ENCODE assay signal across 8 cellular contexts in genomic region chr9:120936011-120936763, GRCh38. TPM values are rescaled to one million over a fixed set of nuclear protein-coding genes. Genes with fewer than 3 reads are reported as not detected.
DNase-seq lines count a peak whose midpoint lies in the region; ATAC-seq and TF ChIP-seq lines count a peak whose summit lies in the region.

No MANE protein-coding gene starts in this region.

- H3K36me3 Mint-ChIP-seq in Caco-2 (ENCODE audit: insufficient read depth, unreplicated experiment) (no peaks in the 10 kb centered on the region), glutamatergic neuron (ENCODE audit: unreplicated experiment) (no peaks in the 10 kb centered on the region)
- H3K36me3 Mint-ChIP-seq in activated naive CD8-positive, alpha-beta T cell treated with anti-CD3 and anti-CD28 coated beads for 36 hours, result peaks cover under 1% of the 10 kb centered on the region

- no peak overlapping the region for H3K4me3 Mint-ChIP-seq in Caco-2 (ENCODE audit: unreplicated experiment)
- peak overlapping the region; percentile 55 for H3K4me3 Mint-ChIP-seq in activated naive CD8-positive, alpha-beta T cell treated with anti-CD3 and anti-CD28 coated beads for 36 hours
- no peak overlapping the region for H3K4me3 Mint-ChIP-seq in glutamatergic neuron (ENCODE audit: unreplicated experiment)

- no peak overlapping the region for H3K4me3 ChIP-seq in Caco-2 (ENCODE audit: low read depth, low read length)
- H3K4me3 ChIP-seq in trophoblast cell (ENCODE audit: low read depth, low read length), result peak overlapping the region; percentile 19
- H3K4me3 ChIP-seq in tibial artery, result peak overlapping the region in 1 of 2 donors; percentile 24

- no peak overlapping the region for H3K18ac ChIP-seq in trophoblast cell (ENCODE audit: low read length)

- H3K9me3 Mint-ChIP-seq in Caco-2 (ENCODE audit: unreplicated experiment), result no peaks in the 10 kb centered on the region
- no peaks in the 10 kb centered on the region for H3K9me3 Mint-ChIP-seq in activated naive CD8-positive, alpha-beta T cell treated with anti-CD3 and anti-CD28 coated beads for 36 hours
- peaks cover 2% of the 10 kb centered on the region for H3K9me3 Mint-ChIP-seq in glutamatergic neuron (ENCODE audit: unreplicated experiment)

- H3K4me2 ChIP-seq in trophoblast cell (ENCODE audit: low read length), result no peak overlapping the region

- CTCF ChIA-PET in Caco-2 (lab: Charles Lee), result no interaction called here

- no peak overlapping the region for H2BK12ac ChIP-seq in trophoblast cell (ENCODE audit: low read length)

- WGBS in trophoblast cell (ENCODE audit: extremely low coverage, insufficient coverage, insufficient read length), result no CpG with 5 or more reads among the region's 10 CpGs

- H3K27ac ChIP-seq in trophoblast cell (ENCODE audit: low read depth, low read length) (no peak overlapping the region), tibial artery (peak overlapping the region; percentile 94)

- peaks cover 10% of the 10 kb centered on the region for H3K4me1 Mint-ChIP-seq in Caco-2 (ENCODE audit: low read depth, unreplicated experiment)
- H3K4me1 Mint-ChIP-seq in activated naive CD8-positive, alpha-beta T cell treated with anti-CD3 and anti-CD28 coated beads for 36 hours, result peaks cover 64% of the 10 kb centered on the region
- H3K4me1 Mint-ChIP-seq in glutamatergic neuron (ENCODE audit: low read depth, unreplicated experiment), result no peaks in the 10 kb centered on the region

- no peak overlapping the region for H2BK120ac ChIP-seq in trophoblast cell (ENCODE audit: insufficient read depth, low read length, poor library complexity)

- POLR2A ChIA-PET in Caco-2 (lab: Charles Lee), result no interaction called here

- 0 out of 2 replicates have a peak, but pooled peaks cover 8% of the 10 kb centered on the region for H3K4me1 ChIP-seq in Caco-2
- no peaks in the 10 kb centered on the region for H3K4me1 ChIP-seq in trophoblast cell (ENCODE audit: control insufficient read depth in 1 of 2, insufficient read depth in 2 of 2, low read length in 2 of 2)
- H3K4me1 ChIP-seq in tibial artery, result peaks cover 6 to 86% (median 66%) of the 10 kb centered on the region in 4 donors

- H3K14ac ChIP-seq in trophoblast cell (ENCODE audit: low read length), result no peak overlapping the region

- H3K36me3 ChIP-seq in Caco-2 (ENCODE audit: control insufficient read depth, insufficient read depth, low read length) (no peaks in the 10 kb centered on the region), trophoblast cell (ENCODE audit: control insufficient read depth in 1 of 2, insufficient read depth in 2 of 2, low read length in 2 of 2) (no peaks in the 10 kb centered on the region), tibial artery (no peaks in the 10 kb centered on the region)

- DNase-seq in Caco-2, result peak; percentile 86 to 90
- peak; percentile 81 for DNase-seq in NCI-H1092 treated with DMSO at 0.1 percent for 48 hours (lab: John Stamatoyannopoulos, UW)
- peak; percentile 76 for DNase-seq in SKM-1 treated with dmso at 0.1 percent for 144 hours (lab: John Stamatoyannopoulos, UW; ENCODE audit: unreplicated experiment)
- DNase-seq in activated naive CD8-positive, alpha-beta T cell treated with anti-CD3 and anti-CD28 coated beads for 36 hours, result peak; percentile 85
- peak; percentile 96 for DNase-seq in glutamatergic neuron
- peak; percentile 96 to 99 for DNase-seq in trophoblast cell
- peak; percentile 96 to 97 for DNase-seq in tibial artery

- no peaks in the 10 kb centered on the region for H3K9me3 ChIP-seq in Caco-2
- no peaks in the 10 kb centered on the region for H3K9me3 ChIP-seq in trophoblast cell (ENCODE audit: insufficient read depth, low read depth, low read length)
- no peaks in the 10 kb centered on the region for H3K9me3 ChIP-seq in tibial artery

- no peak overlapping the region for H3K23ac ChIP-seq in trophoblast cell (ENCODE audit: low read length)

- H3K27ac Mint-ChIP-seq in Caco-2 (ENCODE audit: unreplicated experiment) (no peak overlapping the region), glutamatergic neuron (ENCODE audit: unreplicated experiment) (no peak overlapping the region)
- peak overlapping the region; percentile 100 for H3K27ac Mint-ChIP-seq in activated naive CD8-positive, alpha-beta T cell treated with anti-CD3 and anti-CD28 coated beads for 36 hours

- no peak overlapping the region for H2AFZ ChIP-seq in trophoblast cell (ENCODE audit: insufficient read depth, low read length, poor library complexity)

- no TSS peak for BruUV-seq in Caco-2 (replicated peaks; lab: Mats Ljungman, UMichigan)

- H3K9ac ChIP-seq in trophoblast cell (ENCODE audit: low read length), result no peak overlapping the region

- H3K4ac ChIP-seq in trophoblast cell (ENCODE audit: low read depth, low read length), result no peak overlapping the region

- H4K8ac ChIP-seq in trophoblast cell (ENCODE audit: low read depth, low read length), result no peak overlapping the region

- no peak overlapping the region for H4K12ac ChIP-seq in trophoblast cell (ENCODE audit: low read depth, low read length)

- no peaks in the 10 kb centered on the region for H3K79me1 ChIP-seq in trophoblast cell (ENCODE audit: low read length)

- H3K27me3 Mint-ChIP-seq in Caco-2 (ENCODE audit: insufficient read depth, unreplicated experiment) (no peaks in the 10 kb centered on the region), glutamatergic neuron (ENCODE audit: unreplicated experiment) (peaks cover 3% of the 10 kb centered on the region)
- no peaks in the 10 kb centered on the region for H3K27me3 Mint-ChIP-seq in activated naive CD8-positive, alpha-beta T cell treated with anti-CD3 and anti-CD28 coated beads for 36 hours

- no peak overlapping the region for H2AK5ac ChIP-seq in trophoblast cell (ENCODE audit: low read length)

- intact Hi-C loops in Caco-2 (cut with micrococcal nuclease; ENCODE audit: unreplicated experiment), result loop anchor here (1.0 to 5.0 kb wide), 5 partner anchors 59 to 319 kb away; partner anchors contain the start of genes PHF19 and PSMD5
- intact Hi-C loops in tibial artery (cut with DNase I; ENCODE audit: low total_unique reads), result loop anchor here (5.0 kb wide), 1 partner anchor 59 kb away; the partner anchor contains the start of gene PHF19

- peak; percentile 51 for ATAC-seq in GM21723 (IDR thresholded peaks at IDR 0.05; ENCODE audit: unreplicated experiment)

- H2BK5ac ChIP-seq in trophoblast cell (ENCODE audit: low read depth, low read length, poor library complexity), result no peak overlapping the region

- no peaks in the 10 kb centered on the region for H3K79me2 ChIP-seq in trophoblast cell (ENCODE audit: control insufficient read depth, insufficient read depth, low read length, poor library complexity)

- H4K91ac ChIP-seq in trophoblast cell (ENCODE audit: low read depth, low read length), result no peak overlapping the region

- TF ChIP-seq CTCF in Caco-2 (IDR thresholded peaks at IDR 0.05; ENCODE audit: insufficient read depth in 1 of 2, low read depth in 1 of 2, low read length in 1 of 2, severe bottlenecking in 1 of 2, unreplicated experiment in 1 of 2), result peak; percentile 84 to 96
- peak; percentile 87 for TF ChIP-seq CTCF in glutamatergic neuron (IDR thresholded peaks at IDR 0.05; ENCODE audit: partially characterized antibody, unreplicated experiment)
- peak; percentile 91 for TF ChIP-seq CTCF in tibial artery (IDR thresholded peaks at IDR 0.05)

- H3K27me3 ChIP-seq in Caco-2 (replicated peaks; ENCODE audit: control insufficient read depth, insufficient read depth, low read length), result peaks cover 2% of the 10 kb centered on the region; the same call in 1 of the 2 replicates
- H3K27me3 ChIP-seq in trophoblast cell (ENCODE audit: insufficient read depth, low read length), result no peaks in the 10 kb centered on the region
- H3K27me3 ChIP-seq in tibial artery, result no peaks in the 10 kb centered on the region

RNA-seq across cellular contexts. Expression of gene TRAF1, which starts 9.6 kb away (rescaled TPM):
- total RNA-seq in Caco-2 (2022), result 1.1 and 1.3 TPM in 2 replicates
- total RNA-seq in activated naive CD8-positive, alpha-beta T cell treated with anti-CD3 and anti-CD28 coated beads for 36 hours, result 100 to 1,000 TPM; 169 to 170 TPM
- total RNA-seq in glutamatergic neuron (ENCODE audit: unreplicated experiment), result 1.6 TPM
- 0.60 and 0.64 TPM in 2 replicates for polyA plus RNA-seq in trophoblast cell (2013)

RNA-seq across cellular contexts. Expression of gene PHF19, which starts 59.2 kb away (rescaled TPM):
- 75.9 and 76.3 TPM in 2 replicates for total RNA-seq in Caco-2 (2022)
- 100 to 1,000 TPM; 216 to 226 TPM for total RNA-seq in activated naive CD8-positive, alpha-beta T cell treated with anti-CD3 and anti-CD28 coated beads for 36 hours
- total RNA-seq in glutamatergic neuron (ENCODE audit: unreplicated experiment), result 18.9 TPM
- polyA plus RNA-seq in trophoblast cell (2013), result 12.1 and 12.9 TPM in 2 replicates

Comparison
In these comparisons a context has a peak if more than half of its experiments do, and no peak if none do; other contexts are left out.
1. RNA of gene TRAF1, which starts 9.6 kb away (total RNA-seq): 169 to 170 TPM in activated naive CD8-positive, alpha-beta T cell treated with anti-CD3 and anti-CD28 coated beads for 36 hours; 1.6 TPM in glutamatergic neuron (single experiment) and 1.1 to 1.3 TPM in Caco-2; every median in the first group is over 10 times any median in the second.
2. Peak in every context shown above with its lines, with median percentiles within 50 percentile points of each other: DNase-seq and CTCF ChIP-seq.